ENCODE assay signal across 8 cellular contexts in genomic region chr4:119212964-119213606, GRCh38. TPM values are rescaled to one million over a fixed set of nuclear protein-coding genes. Genes with fewer than 3 reads are reported as not detected.
A peak's percentile ranks its signal among the peaks of the same experiment; 100 is the strongest.
DNase-seq lines count a peak whose midpoint lies in the region; ATAC-seq and TF ChIP-seq lines count a peak whose summit lies in the region.

No MANE protein-coding gene starts in this region.

- H3K27me3 ChIP-seq in GM23338 (ENCODE audit: insufficient read depth) (no peaks in the 10 kb centered on the region), Karpas-422 (ENCODE audit: low read length) (no peaks in the 10 kb centered on the region), SJCRH30 (no peaks in the 10 kb centered on the region), thymus (ENCODE audit: control insufficient read depth, insufficient read depth) (peaks cover 3% of the 10 kb centered on the region)

- H3K36me3 ChIP-seq in GM23338 (ENCODE audit: insufficient read depth) (no peaks in the 10 kb centered on the region; the same call in 1 of the 2 replicates), Karpas-422 (ENCODE audit: insufficient read depth, low read length) (no peaks in the 10 kb centered on the region), SJCRH30 (no peaks in the 10 kb centered on the region), thymus (ENCODE audit: control insufficient read depth, insufficient read depth) (no peaks in the 10 kb centered on the region)

- H3K9me3 Mint-ChIP-seq in GM23338 (no peaks in the 10 kb centered on the region), glutamatergic neuron (ENCODE audit: unreplicated experiment) (peaks cover 2% of the 10 kb centered on the region)
- H3K9me3 Mint-ChIP-seq in activated naive CD4-positive, alpha-beta T cell treated with anti-CD3 and anti-CD28 coated beads, Interleukin-2, amount 50 U/mL, for 24 hours = peaks cover 7% of the 10 kb centered on the region

- H3K79me2 ChIP-seq in GM23338 (replicated peaks; ENCODE audit: insufficient read depth) (peaks cover 40% of the 10 kb centered on the region), Karpas-422 (ENCODE audit: low read length) (no peaks in the 10 kb centered on the region)

- ATAC-seq in GM23338 = peak; percentile 76

- H3K9me2 ChIP-seq in GM23338 (ENCODE audit: insufficient read depth) (no peaks in the 10 kb centered on the region), Karpas-422 (replicated peaks; ENCODE audit: insufficient read depth, low read length) (no peaks in the 10 kb centered on the region)

- H4K20me1 ChIP-seq in GM23338 (replicated peaks; ENCODE audit: insufficient read depth) (no peaks in the 10 kb centered on the region), Karpas-422 (ENCODE audit: insufficient read depth, low read depth, low read length) (no peaks in the 10 kb centered on the region)

- H3F3A ChIP-seq in GM23338 (replicated peaks; ENCODE audit: low read depth) = no peaks in the 10 kb centered on the region

- H3K4me3 Mint-ChIP-seq in GM23338 (peak overlapping the region; percentile 94), glutamatergic neuron (ENCODE audit: unreplicated experiment) (peak overlapping the region; percentile 98)
- H3K4me3 Mint-ChIP-seq in activated naive CD4-positive, alpha-beta T cell treated with anti-CD3 and anti-CD28 coated beads, Interleukin-2, amount 50 U/mL, for 24 hours = peak overlapping the region; percentile 98

- peak overlapping the region; percentile 54 for H3K9ac ChIP-seq in Karpas-422 (ENCODE audit: low read length)

- TF ChIP-seq CTCF in GM23338 (conservative IDR thresholded peaks at IDR 0.05; ENCODE audit: low read depth in 2 of 2) (peak; percentile 37 to 49), glutamatergic neuron (IDR thresholded peaks at IDR 0.05; ENCODE audit: partially characterized antibody, unreplicated experiment) (no peak)

- H3K4me3 ChIP-seq in GM23338 (peak overlapping the region; percentile 76), Karpas-422 (ENCODE audit: low read length) (peak overlapping the region; percentile 69), SJCRH30 (peak overlapping the region; percentile 70), thymus (ENCODE audit: low read length) (peak overlapping the region; percentile 91)

- H3K4me1 Mint-ChIP-seq in GM23338 (peaks cover 23% of the 10 kb centered on the region), glutamatergic neuron (ENCODE audit: low read depth, unreplicated experiment) (no peaks in the 10 kb centered on the region)
- peaks cover 65% of the 10 kb centered on the region for H3K4me1 Mint-ChIP-seq in activated naive CD4-positive, alpha-beta T cell treated with anti-CD3 and anti-CD28 coated beads, Interleukin-2, amount 50 U/mL, for 24 hours

- H2AFZ ChIP-seq in GM23338 = no peak overlapping the region
- H2AFZ ChIP-seq in Karpas-422 (ENCODE audit: low read length) = peak overlapping the region; percentile 94

- H3K27me3 Mint-ChIP-seq in GM23338 (ENCODE audit: insufficient read depth, low read depth, poor library complexity) = peaks cover 9% of the 10 kb centered on the region
- no peaks in the 10 kb centered on the region for H3K27me3 Mint-ChIP-seq in activated naive CD4-positive, alpha-beta T cell treated with anti-CD3 and anti-CD28 coated beads, Interleukin-2, amount 50 U/mL, for 24 hours
- H3K27me3 Mint-ChIP-seq in glutamatergic neuron (ENCODE audit: unreplicated experiment) = peaks cover 6% of the 10 kb centered on the region

- H3K4me2 ChIP-seq in GM23338 = peak overlapping the region; percentile 88
- peak overlapping the region; percentile 90 for H3K4me2 ChIP-seq in Karpas-422 (ENCODE audit: low read depth, low read length, poor library complexity, severe bottlenecking)

- peak; percentile 96 for DNase-seq in ELF-1 (ENCODE audit: low read depth, low spot score)
- peak; percentile 90 for DNase-seq in GM23338 (ENCODE audit: low spot score)
- DNase-seq in Karpas-422 = peak; percentile 64
- DNase-seq in SJCRH30 = peak; percentile 90 to 91
- peak; percentile 87 for DNase-seq in glutamatergic neuron
- DNase-seq in occipital lobe (lab: John Stamatoyannopoulos, UW) = peak; percentile 69

- H3K27ac ChIP-seq in GM23338 (ENCODE audit: low read depth) = peak overlapping the region; percentile 94
- no peak overlapping the region for H3K27ac ChIP-seq in Karpas-422 (ENCODE audit: low read length)
- peak overlapping the region; percentile 48 for H3K27ac ChIP-seq in SJCRH30
- peak overlapping the region; percentile 90 for H3K27ac ChIP-seq in thymus (ENCODE audit: low read depth)

- H3K9me3 ChIP-seq in Karpas-422 (ENCODE audit: low read length) (no peaks in the 10 kb centered on the region), SJCRH30 (replicated peaks) (no peaks in the 10 kb centered on the region), thymus (ENCODE audit: control insufficient read depth) (no peaks in the 10 kb centered on the region)

- H3K27ac Mint-ChIP-seq in GM23338 = peak overlapping the region; percentile 96
- peak overlapping the region; percentile 99 for H3K27ac Mint-ChIP-seq in activated naive CD4-positive, alpha-beta T cell treated with anti-CD3 and anti-CD28 coated beads, Interleukin-2, amount 50 U/mL, for 24 hours
- H3K27ac Mint-ChIP-seq in glutamatergic neuron (ENCODE audit: unreplicated experiment) = peak overlapping the region; percentile 88

- H3K4me1 ChIP-seq in GM23338 (ENCODE audit: insufficient read depth) (peaks cover 22% of the 10 kb centered on the region), Karpas-422 (ENCODE audit: low read length) (peaks cover 21% of the 10 kb centered on the region), SJCRH30 (0 out of 2 replicates have a peak, but pooled peaks cover 4% of the 10 kb centered on the region), thymus (ENCODE audit: control insufficient read depth, insufficient read depth, low read length) (peaks cover 7% of the 10 kb centered on the region)

- H3K36me3 Mint-ChIP-seq in GM23338 (ENCODE audit: low read depth) (peaks cover 8% of the 10 kb centered on the region; the same call in 1 of the 3 replicates), glutamatergic neuron (ENCODE audit: unreplicated experiment) (no peaks in the 10 kb centered on the region)
- peaks cover 11% of the 10 kb centered on the region for H3K36me3 Mint-ChIP-seq in activated naive CD4-positive, alpha-beta T cell treated with anti-CD3 and anti-CD28 coated beads, Interleukin-2, amount 50 U/mL, for 24 hours

- WGBS in thymus = under 1% methylated on average over 24 of the region's 24 CpGs

TF ChIP-seq in GM23338, 12 proteins besides CTCF, POLR2A, EP300 and RAD21:
- TF ChIP-seq CREB1 (CRISPR knock-in tag; IDR thresholded peaks at IDR 0.05; ENCODE audit: low read depth) (peak; percentile 43; the same call in 1 of the 2 replicates), POLR2AphosphoS5 (IDR thresholded peaks at IDR 0.05; ENCODE audit: low read depth) (peak; percentile 11; the same call in 1 of the 2 replicates), ZNF331 (CRISPR knock-in tag; IDR thresholded peaks at IDR 0.05; ENCODE audit: low read depth) (no peak)

RNA-seq across cellular contexts. Expression of gene USP53, which starts 0.6 kb away (rescaled TPM):
- 24.7 and 27.7 TPM in 2 replicates for total RNA-seq in GM23338 (2014; rRNA removed; shearing (Covaris generic))
- 12.4 and 17.1 TPM in 2 replicates for polyA plus RNA-seq in GM23338 (2016; fragmentation: Nextera tagmentation; extraction: Ambion mirVana)
- total RNA-seq in Karpas-422 (2014; rRNA removed; shearing (Covaris generic); ENCODE audit: low replicate concordance) = 1.2 and 1.4 TPM in 2 replicates
- total RNA-seq in SJCRH30 (2014; rRNA removed; shearing (Covaris generic)) = 10.5 and 14.0 TPM in 2 replicates
- total RNA-seq in glutamatergic neuron (ENCODE audit: unreplicated experiment) = 3.3 TPM
- total RNA-seq in occipital lobe = 16.2 TPM
- 18.5 TPM for polyA plus RNA-seq in thymus
